ENCODE assay signal across 8 cellular contexts in genomic region chr15:40471105-40471777, GRCh38. TPM values are rescaled to one million over a fixed set of nuclear protein-coding genes. Genes with fewer than 3 reads are reported as not detected.
DNase-seq lines count a peak whose midpoint lies in the region; ATAC-seq and TF ChIP-seq lines count a peak whose summit lies in the region.

No MANE protein-coding gene starts in this region.

- peaks cover 0 to 26% (median 12%) of the 10 kb centered on the region in 3 donors for H3K4me1 ChIP-seq in gastroesophageal sphincter

- no peak for TF ChIP-seq EP300 in gastroesophageal sphincter (IDR thresholded peaks at IDR 0.05)

- H3K9me3 Mint-ChIP-seq in progenitor cell of endocrine pancreas (ENCODE audit: low read depth) = no peaks in the 10 kb centered on the region

- H3K4me1 Mint-ChIP-seq in progenitor cell of endocrine pancreas (ENCODE audit: low read depth) = peaks cover 8% of the 10 kb centered on the region

- no CpG with 5 or more reads among the region's 58 CpGs for WGBS in gastroesophageal sphincter (ENCODE audit: low coverage in 1 of 2), 2 donors

- H3K36me3 ChIP-seq in gastroesophageal sphincter = peaks cover 0 to 11% of the 10 kb centered on the region in 2 donors

- TF ChIP-seq POLR2A in gastroesophageal sphincter (IDR thresholded peaks at IDR 0.05) = no peak

- peak; percentile 32 for ATAC-seq in GM19324 (IDR thresholded peaks at IDR 0.05; ENCODE audit: low FRiP score, unreplicated experiment)
- peak; percentile 62 for ATAC-seq in gastroesophageal sphincter
- ATAC-seq in GM18517 (IDR thresholded peaks at IDR 0.05; ENCODE audit: unreplicated experiment) = no peak
- no peak for ATAC-seq in GM21360 (IDR thresholded peaks at IDR 0.05; ENCODE audit: unreplicated experiment)

- DNase-seq in AG09309 (ENCODE audit: low read depth) (no peak), HT1080 (ENCODE audit: low read depth) (peak; percentile 23), progenitor cell of endocrine pancreas (ENCODE audit: low spot score, unreplicated experiment) (no peak)
- DNase-seq in activated T-cell treated with anti-CD3 and anti-CD28 coated beads, Interleukin-2, amount 50 U/mL, for 48 hours = peak; percentile 50 to 54

- TF ChIP-seq CTCF in AG09309 (IDR thresholded peaks at IDR 0.05; ENCODE audit: control insufficient read depth, insufficient read depth, low read depth, low read length, missing control alignments) (no peak), gastroesophageal sphincter (IDR thresholded peaks at IDR 0.05) (no peak), progenitor cell of endocrine pancreas (IDR thresholded peaks at IDR 0.05; ENCODE audit: unreplicated experiment) (no peak)

- no peaks in the 10 kb centered on the region for H3K36me3 Mint-ChIP-seq in progenitor cell of endocrine pancreas (ENCODE audit: insufficient read depth)

- H3K9me3 ChIP-seq in gastroesophageal sphincter = no peaks in the 10 kb centered on the region

- H3K27me3 ChIP-seq in gastroesophageal sphincter = no peaks in the 10 kb centered on the region

- H3K4me3 Mint-ChIP-seq in progenitor cell of endocrine pancreas (ENCODE audit: low read depth) = peak overlapping the region; percentile 83

- H3K27ac Mint-ChIP-seq in progenitor cell of endocrine pancreas = peak overlapping the region; percentile 92

- H3K4me3 ChIP-seq in AG09309 (ENCODE audit: control insufficient read depth, low read depth, low read length) (peak overlapping the region; percentile 53), gastroesophageal sphincter (peak overlapping the region; percentile 91 to 97)

- peak overlapping the region; percentile 74 to 94 (median 92) for H3K27ac ChIP-seq in gastroesophageal sphincter

- H3K27me3 Mint-ChIP-seq in progenitor cell of endocrine pancreas = no peaks in the 10 kb centered on the region

RNA-seq across cellular contexts. Expression of gene CHST14, which starts 0.5 kb away (rescaled TPM):
- 19.1 and 30.5 TPM in 2 replicates for total RNA-seq in HT1080 (2014; rRNA removed; shearing (Covaris generic))
- polyA plus RNA-seq in HT1080 (2015; cell fraction: cytosol; rRNA removed) = 35.4 and 36.1 TPM in 2 replicates
- polyA plus RNA-seq in HT1080 (2015; cell fraction: nucleus; rRNA removed) = 31.6 and 35.0 TPM in 2 replicates
- total RNA-seq in gastroesophageal sphincter (10 to 100 TPM in 2 of 4 donors, 1 to 10 TPM in 2; 7.8 to 18.4 (median 11.7) TPM), progenitor cell of endocrine pancreas (29.1 and 29.3 TPM in 2 replicates)

RNA-seq across cellular contexts. Expression of gene BAHD1, which starts 30.5 kb away (rescaled TPM):
- 17.5 and 18.0 TPM in 2 replicates for total RNA-seq in HT1080 (2014; rRNA removed; shearing (Covaris generic))
- polyA plus RNA-seq in HT1080 (2015; cell fraction: cytosol; rRNA removed) = 13.5 and 13.9 TPM in 2 replicates
- 23.7 and 28.3 TPM in 2 replicates for polyA plus RNA-seq in HT1080 (2015; cell fraction: nucleus; rRNA removed)
- 10 to 100 TPM; 19.0 to 26.2 (median 22.8) TPM for total RNA-seq in gastroesophageal sphincter
- total RNA-seq in progenitor cell of endocrine pancreas = 24.1 and 24.3 TPM in 2 replicates

Comparison
In these comparisons a context has a peak if more than half of its experiments do, and no peak if none do; other contexts are left out.
1. DNase-seq: peak in HT1080 (single experiment) and activated T-cell treated with anti-CD3 and anti-CD28 coated beads, Interleukin-2, amount 50 U/mL, for 48 hours (2 of 2); none in AG09309 (single experiment) and progenitor cell of endocrine pancreas (single experiment).
2. ATAC-seq: peak in GM19324 (single experiment) and gastroesophageal sphincter (single experiment); none in GM18517 (single experiment) and GM21360 (single experiment).